Comparison of ENCODE assay signal across 8 cellular contexts in genomic region chr5:88667187-88668141, GRCh38.
DNase-seq lines count a peak whose midpoint lies in the region; ATAC-seq and TF ChIP-seq lines count a peak whose summit lies in the region.

No MANE protein-coding gene starts in this region.

- peak overlapping the region; percentile 78 for H3K9ac ChIP-seq in OCI-LY1 (ENCODE audit: low read length)
- no peak overlapping the region for H3K9ac ChIP-seq in fibroblast of lung (ENCODE audit: insufficient read depth, low read length)

- H3K79me2 ChIP-seq in OCI-LY1 (ENCODE audit: insufficient read depth, low read length) (no peaks in the 10 kb centered on the region), fibroblast of lung (ENCODE audit: control insufficient read depth, insufficient read depth, low read length) (no peaks in the 10 kb centered on the region)

- peak overlapping the region; percentile 89; the same call in 1 of the 2 replicates for H2AFZ ChIP-seq in OCI-LY1 (ENCODE audit: low read length)
- H2AFZ ChIP-seq in fibroblast of lung (ENCODE audit: low read length) = no peak overlapping the region

- H3K4me1 ChIP-seq in heart right ventricle (peaks cover 0 to 23% (median 9%) of the 10 kb centered on the region in 9 donors), OCI-LY1 (ENCODE audit: insufficient read depth, low read length, severe bottlenecking) (peaks cover 36% of the 10 kb centered on the region), fibroblast of lung (ENCODE audit: control insufficient read depth, extremely low read depth, insufficient read depth, low read length) (no peaks in the 10 kb centered on the region), stomach (peaks cover 0 to 17% (median 15%) of the 10 kb centered on the region in 4 donors)

- TF ChIP-seq POLR2A in stomach (IDR thresholded peaks at IDR 0.05) = no peak

- no peak for TF ChIP-seq CTCF in heart right ventricle (IDR thresholded peaks at IDR 0.05)
- TF ChIP-seq CTCF in OCI-LY1 (IDR thresholded peaks at IDR 0.05; ENCODE audit: low read length) = no peak
- no peak for TF ChIP-seq CTCF in fibroblast of lung (conservative IDR thresholded peaks at IDR 0.05 in 1 of 2, IDR thresholded peaks at IDR 0.05 in 1 of 2; ENCODE audit: low read depth in 1 of 2, low read length in 2 of 2)
- TF ChIP-seq CTCF in stomach (IDR thresholded peaks at IDR 0.05) = no peak

- TF ChIP-seq EP300 in stomach (IDR thresholded peaks at IDR 0.05) = no peak

- H3K9me3 ChIP-seq in heart right ventricle = no peaks in the 10 kb centered on the region
- H3K9me3 ChIP-seq in OCI-LY1 (ENCODE audit: low read length) = no peaks in the 10 kb centered on the region
- no peaks in the 10 kb centered on the region for H3K9me3 ChIP-seq in fibroblast of lung (ENCODE audit: control insufficient read depth, insufficient read depth, low read depth, low read length)
- peaks cover 0 to 3% (median 0%) of the 10 kb centered on the region in 4 donors for H3K9me3 ChIP-seq in stomach

- no peak for ATAC-seq in heart right ventricle
- ATAC-seq in left ventricle myocardium superior = no peak
- ATAC-seq in HG02885 (IDR thresholded peaks at IDR 0.05; ENCODE audit: poor library complexity, unreplicated experiment) = peak; percentile 76

- H3F3A ChIP-seq in OCI-LY1 (ENCODE audit: insufficient read depth, low read length) = 0 out of 2 replicates have a peak, but pooled peaks cover 4% of the 10 kb centered on the region

- H3K27me3 ChIP-seq in heart right ventricle = peaks cover 29 to 100% (median 100%) of the 10 kb centered on the region in 7 donors
- H3K27me3 ChIP-seq in OCI-LY1 (ENCODE audit: insufficient read depth, low read length) = no peaks in the 10 kb centered on the region
- H3K27me3 ChIP-seq in fibroblast of lung (ENCODE audit: control insufficient read depth, insufficient read depth, low read length) = peaks cover 71% of the 10 kb centered on the region
- peaks cover 22 to 100% (median 88%) of the 10 kb centered on the region in 3 donors for H3K27me3 ChIP-seq in stomach

- no peak for DNase-seq in heart right ventricle
- no peak for DNase-seq in left ventricle myocardium superior
- peak in 1 of 2 donors; percentile 65 for DNase-seq in fibroblast of lung (ENCODE audit: low read depth in 2 of 2)
- DNase-seq in stomach = no peak
- no peak for DNase-seq in CD1c-positive myeloid dendritic cell (ENCODE audit: extremely low spot score)
- no peak for DNase-seq in UCSD-AML1 (lab: John Stamatoyannopoulos, UW; ENCODE audit: unreplicated experiment)

- 6 to 7% methylated on average over 28 of the region's 28 CpGs for WGBS in heart right ventricle, 2 donors
- 5 to 10% (median 8%) methylated on average over 28 of the region's 28 CpGs for WGBS in stomach, 5 donors

- H3K4me2 ChIP-seq in OCI-LY1 (ENCODE audit: low read length) (peak overlapping the region; percentile 80), fibroblast of lung (ENCODE audit: extremely low read depth, insufficient read depth, low read length) (peak overlapping the region; percentile 49)

- no peaks in the 10 kb centered on the region for H3K9me2 ChIP-seq in OCI-LY1 (ENCODE audit: low read depth, low read length)

- no peaks in the 10 kb centered on the region for H4K20me1 ChIP-seq in OCI-LY1 (ENCODE audit: insufficient read depth, low read length)
- no peaks in the 10 kb centered on the region for H4K20me1 ChIP-seq in fibroblast of lung (ENCODE audit: control insufficient read depth, extremely low read depth, insufficient read depth, low read length)

- H3K36me3 ChIP-seq in heart right ventricle (no peaks in the 10 kb centered on the region), OCI-LY1 (ENCODE audit: insufficient read depth, low read length) (no peaks in the 10 kb centered on the region; the same call in 1 of the 2 replicates), fibroblast of lung (ENCODE audit: control insufficient read depth, insufficient read depth, low read length) (no peaks in the 10 kb centered on the region), stomach (no peaks in the 10 kb centered on the region)

- H3K27ac ChIP-seq in heart right ventricle (no peak overlapping the region), OCI-LY1 (ENCODE audit: low read depth, low read length, poor library complexity, severe bottlenecking) (peak overlapping the region; percentile 8), fibroblast of lung (ENCODE audit: insufficient read depth, low read length) (no peak overlapping the region), stomach (no peak overlapping the region)

- peak overlapping the region in 7 of 10 donors; percentile 22 to 48 (median 31) for H3K4me3 ChIP-seq in heart right ventricle
- peak overlapping the region; percentile 73 for H3K4me3 ChIP-seq in OCI-LY1 (ENCODE audit: low read depth, low read length, poor library complexity, severe bottlenecking)
- H3K4me3 ChIP-seq in fibroblast of lung (replicated peaks in 1 of 4; ENCODE audit: control extremely low read depth in 1 of 4, insufficient read depth in 1 of 4, low read depth in 3 of 4, low read length in 4 of 4) = peak overlapping the region; percentile 16 to 56 (median 44)
- peak overlapping the region; percentile 17 to 43 (median 40) for H3K4me3 ChIP-seq in stomach

- intact Hi-C loops in heart right ventricle (cut with DNase I) = no loop called here
- intact Hi-C loops in left ventricle myocardium superior (cut with micrococcal nuclease) = no loop called here
- intact Hi-C loops in stomach (cut with DNase I; ENCODE audit: low total_unique reads) = no loop called here
